In the genomic region with DNA sequence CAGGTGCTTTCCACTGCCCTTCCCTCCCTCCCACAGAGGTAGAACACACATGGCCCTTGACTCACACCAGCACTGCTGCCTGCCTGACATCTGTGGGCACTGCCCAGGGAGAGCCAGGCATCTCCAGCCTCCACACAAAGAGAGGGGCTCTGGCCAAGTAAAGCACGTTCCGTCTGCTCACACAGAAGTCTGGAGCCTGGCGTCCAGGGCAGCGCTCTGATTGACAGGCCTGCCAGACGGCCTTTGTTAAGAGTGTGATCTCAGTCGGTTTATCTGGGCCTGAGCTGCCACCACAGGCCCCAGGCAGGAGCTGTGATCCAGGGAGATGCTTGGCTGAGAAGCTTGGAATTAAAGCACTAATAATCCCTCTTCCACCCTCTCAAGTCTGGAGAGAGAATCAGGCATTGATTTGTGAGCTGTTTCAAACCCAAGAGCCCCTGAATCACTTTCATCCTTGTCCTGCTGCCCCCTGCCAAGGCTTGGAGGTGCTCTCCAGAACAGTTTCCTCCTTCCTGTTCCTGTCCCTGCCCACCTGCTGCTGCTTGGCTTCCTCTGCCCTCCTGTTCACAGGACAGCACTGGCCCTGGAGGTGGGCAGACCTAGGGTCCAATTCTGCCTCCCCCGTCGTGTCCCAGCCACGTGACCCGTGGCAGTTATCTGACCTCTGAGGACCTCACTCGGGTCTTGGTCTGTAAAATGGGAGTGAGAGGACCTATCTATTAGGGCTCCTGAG, we compare ENCODE assay signal across 29 cellular contexts. TPM values are rescaled to one million over a fixed set of nuclear protein-coding genes. Genes with fewer than 3 reads are reported as not detected.
DNase-seq lines count a peak whose midpoint lies in the region; ATAC-seq and TF ChIP-seq lines count a peak whose summit lies in the region.
"Had no signal": no experiment of that assay in that cellular context is flagged by ENCODE, and none has a peak within 500 bp of the region (broad histone marks: within the 10 kb centered on the region; RNA-seq: fewer than 3 reads in every experiment).

No MANE protein-coding gene starts in this region.

- TF ChIP-seq CTCF in endodermal cell (conservative IDR thresholded peaks at IDR 0.05) = no peak
- no peak for TF ChIP-seq CTCF in retinal pigment epithelial cell (conservative IDR thresholded peaks at IDR 0.05; ENCODE audit: low read depth, low read length)
- no peak for TF ChIP-seq CTCF in dorsolateral prefrontal cortex (IDR thresholded peaks at IDR 0.05 in 54 of 56, conservative IDR thresholded peaks at IDR 0.05 in 2 of 56; ENCODE audit: low read depth in 1 of 56, partially characterized antibody in 56 of 56)

- H3K9ac ChIP-seq in endodermal cell (ENCODE audit: extremely low read depth, low read length, poor library complexity, severe bottlenecking) = no peak overlapping the region

- ATAC-seq in natural killer cell treated with Interleukin-12 subunit alpha and Interleukin-12 subunit beta and Interleukin-15 and Interleukin-18, amount 100 ng/mL, for 72 hours = no peak
- ATAC-seq: activated T-helper 17 cell treated with anti-CD3 and anti-CD28 coated beads, Interleukin-2, amount 50 U/mL, for 72 hours; stimulated activated naive CD8-positive, alpha-beta T cell treated with anti-CD3 and anti-CD28 coated beads, Interleukin-15, Interleukin-2, amounts not matched to agents 100 U/mL and 50 U/mL, for 24 hours; T-cell had no signal

- H3K4me1 ChIP-seq in endodermal cell (ENCODE audit: control insufficient read depth, insufficient read depth, low read length) = no peaks in the 10 kb centered on the region
- H3K4me1 ChIP-seq: breast epithelium, prostate gland, testis had no signal

- peaks cover 3% of the 10 kb centered on the region for H3K9me3 Mint-ChIP-seq in endodermal cell
- no peaks in the 10 kb centered on the region for H3K9me3 Mint-ChIP-seq in natural killer cell treated with Interleukin-12 subunit alpha and Interleukin-12 subunit beta and Interleukin-15 and Interleukin-18, amount 100 ng/mL, for 72 hours
- H3K9me3 Mint-ChIP-seq: activated T-helper 17 cell treated with anti-CD3 and anti-CD28 coated beads, Interleukin-2, amount 50 U/mL, for 72 hours; T-cell had no signal

- peaks cover 8% of the 10 kb centered on the region for H3K4me1 Mint-ChIP-seq in endodermal cell
- H3K4me1 Mint-ChIP-seq in natural killer cell treated with Interleukin-12 subunit alpha and Interleukin-12 subunit beta and Interleukin-15 and Interleukin-18, amount 100 ng/mL, for 72 hours (ENCODE audit: low read depth in 2 of 2) = peaks cover 0 to 3% of the 10 kb centered on the region in 2 donors
- H3K4me1 Mint-ChIP-seq: activated T-helper 17 cell treated with anti-CD3 and anti-CD28 coated beads, Interleukin-2, amount 50 U/mL, for 72 hours; T-cell had no signal

- POLR2A ChIA-PET in HEK293T (lab: Yijun Ruan, JAX) = interaction anchor here (0.6 kb wide), 1 partner anchor 49 kb away, joined by 3 read pairs; no protein-coding TSS in a partner anchor

- intact Hi-C loops in dorsolateral prefrontal cortex (cut with DNase I) = no loop called here

- DNase-seq in HEK293T (ENCODE audit: extremely low spot score) (no peak), NCI-H82 (lab: John Stamatoyannopoulos, UW) (peak; percentile 88), endodermal cell (peak; percentile 53), retinal pigment epithelial cell (ENCODE audit: low read depth) (peak; percentile 64), NCI-H2171 treated with DMSO at 0.1 percent for 48 hours (lab: John Stamatoyannopoulos, UW) (no peak), dorsolateral prefrontal cortex (no peak)
- no peak for DNase-seq in natural killer cell treated with Interleukin-12 subunit alpha and Interleukin-12 subunit beta and Interleukin-15 and Interleukin-18, amount 100 ng/mL, for 72 hours (ENCODE audit: low spot score)
- DNase-seq: activated CD4-positive, alpha-beta T cell treated with anti-CD3 and anti-CD28 coated beads, Interleukin-2, amount 50 U/mL, for 48 hours; activated naive CD4-positive, alpha-beta T cell treated with anti-CD3 and anti-CD28 coated beads, Interleukin-2, amount 50 U/mL, for 16 hours; amniotic stem cell; effector memory CD4-positive, alpha-beta T cell; heart right ventricle; NCI-H1105 treated with DMSO at 0.1 percent for 48 hours; NCI-H2029 treated with DMSO at 0.1 percent for 48 hours; stimulated activated naive CD8-positive, alpha-beta T cell treated with anti-CD3 and anti-CD28 coated beads, Interleukin-15, Interleukin-2, amounts not matched to agents 100 U/mL and 50 U/mL, for 24 hours; testis had no signal

- H3K4me3 ChIP-seq in endodermal cell (ENCODE audit: low read length) (no peak overlapping the region), retinal pigment epithelial cell (ENCODE audit: low read length) (no peak overlapping the region), dorsolateral prefrontal cortex (no peak overlapping the region)
- H3K4me3 ChIP-seq: breast epithelium, heart right ventricle, lung, prostate gland, testis had no signal

- peaks cover 10% of the 10 kb centered on the region for H3K27me3 Mint-ChIP-seq in endodermal cell (ENCODE audit: insufficient read depth)
- no peaks in the 10 kb centered on the region for H3K27me3 Mint-ChIP-seq in natural killer cell treated with Interleukin-12 subunit alpha and Interleukin-12 subunit beta and Interleukin-15 and Interleukin-18, amount 100 ng/mL, for 72 hours
- H3K27me3 Mint-ChIP-seq: activated T-helper 17 cell treated with anti-CD3 and anti-CD28 coated beads, Interleukin-2, amount 50 U/mL, for 72 hours; T-cell had no signal

- H3K27me3 ChIP-seq in endodermal cell (ENCODE audit: control insufficient read depth, insufficient read depth, low read length, poor library complexity, severe bottlenecking) (no peaks in the 10 kb centered on the region), dorsolateral prefrontal cortex (no peaks in the 10 kb centered on the region)
- H3K27me3 ChIP-seq: breast epithelium, neutrophil, testis had no signal

- H3K27ac Mint-ChIP-seq in endodermal cell = no peak overlapping the region
- no peak overlapping the region for H3K27ac Mint-ChIP-seq in natural killer cell treated with Interleukin-12 subunit alpha and Interleukin-12 subunit beta and Interleukin-15 and Interleukin-18, amount 100 ng/mL, for 72 hours
- H3K27ac Mint-ChIP-seq: activated T-helper 17 cell treated with anti-CD3 and anti-CD28 coated beads, Interleukin-2, amount 50 U/mL, for 72 hours; T-cell had no signal

- no peak overlapping the region for H3K4me3 Mint-ChIP-seq in endodermal cell
- no peak overlapping the region for H3K4me3 Mint-ChIP-seq in natural killer cell treated with Interleukin-12 subunit alpha and Interleukin-12 subunit beta and Interleukin-15 and Interleukin-18, amount 100 ng/mL, for 72 hours
- H3K4me3 Mint-ChIP-seq: activated T-helper 17 cell treated with anti-CD3 and anti-CD28 coated beads, Interleukin-2, amount 50 U/mL, for 72 hours; T-cell had no signal

- peak overlapping the region; percentile 82 for H3K27ac ChIP-seq in endodermal cell (ENCODE audit: low read depth, low read length)
- no peak overlapping the region for H3K27ac ChIP-seq in dorsolateral prefrontal cortex
- H3K27ac ChIP-seq: breast epithelium, heart right ventricle, neutrophil, prostate gland, testis had no signal

- no peaks in the 10 kb centered on the region for H3K9me3 ChIP-seq in endodermal cell (ENCODE audit: control insufficient read depth, low read length)
- H3K9me3 ChIP-seq: breast epithelium, heart right ventricle, neutrophil, prostate gland, testis had no signal

- no peaks in the 10 kb centered on the region for H3K36me3 Mint-ChIP-seq in endodermal cell (ENCODE audit: low read depth)
- no peaks in the 10 kb centered on the region for H3K36me3 Mint-ChIP-seq in natural killer cell treated with Interleukin-12 subunit alpha and Interleukin-12 subunit beta and Interleukin-15 and Interleukin-18, amount 100 ng/mL, for 72 hours
- H3K36me3 Mint-ChIP-seq: T-cell had no signal

- H3K36me3 ChIP-seq in endodermal cell (ENCODE audit: control insufficient read depth, insufficient read depth, low read length) = no peaks in the 10 kb centered on the region
- H3K36me3 ChIP-seq: breast epithelium, heart right ventricle, neutrophil, prostate gland had no signal

- CTCF ChIA-PET in HEK293T (lab: Yijun Ruan, JAX) = interaction anchor here (1.1 to 1.4 kb wide), 2 partner anchors 22 to 253 kb away, joined by 3 read pairs; no protein-coding TSS in a partner anchor

- 74 to 82% methylated on average over 6 to 11 of the region's 11 CpGs for WGBS in endodermal cell (ENCODE audit: insufficient coverage in 1 of 2, insufficient read length in 1 of 2), 2 experiments

TF ChIP-seq in HEK293T, 16 proteins besides CTCF, POLR2A, EP300 and RAD21:
- TF ChIP-seq, protein P1, sequence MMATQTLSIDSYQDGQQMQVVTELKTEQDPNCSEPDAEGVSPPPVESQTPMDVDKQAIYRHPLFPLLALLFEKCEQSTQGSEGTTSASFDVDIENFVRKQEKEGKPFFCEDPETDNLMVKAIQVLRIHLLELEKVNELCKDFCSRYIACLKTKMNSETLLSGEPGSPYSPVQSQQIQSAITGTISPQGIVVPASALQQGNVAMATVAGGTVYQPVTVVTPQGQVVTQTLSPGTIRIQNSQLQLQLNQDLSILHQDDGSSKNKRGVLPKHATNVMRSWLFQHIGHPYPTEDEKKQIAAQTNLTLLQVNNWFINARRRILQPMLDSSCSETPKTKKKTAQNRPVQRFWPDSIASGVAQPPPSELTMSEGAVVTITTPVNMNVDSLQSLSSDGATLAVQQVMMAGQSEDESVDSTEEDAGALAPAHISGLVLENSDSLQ (IDR thresholded peaks at IDR 0.05) = peak; percentile 46
- TF ChIP-seq SUZ12 (IDR thresholded peaks at IDR 0.05) (no peak), ARNT (IDR thresholded peaks at IDR 0.05) (no peak)

RNA-seq across cellular contexts. Expression of gene DMRTB1, which starts 3.7 kb away (rescaled TPM):
- total RNA-seq in endodermal cell = not detected
- not detected for polyA plus RNA-seq in endodermal cell (2013, experiment 1 of 2)
- not detected for polyA plus RNA-seq in endodermal cell (2013, experiment 2 of 2)
- total RNA-seq in dorsolateral prefrontal cortex = under 1 TPM in 1 of 120 experiments, not detected in 119; 0.85 TPM
- total RNA-seq in natural killer cell treated with Interleukin-12 subunit alpha and Interleukin-12 subunit beta and Interleukin-15 and Interleukin-18, amount 100 ng/mL, for 72 hours = not detected
- total RNA-seq: activated T-helper 17 cell treated with anti-CD3 and anti-CD28 coated beads, Interleukin-2, amount 50 U/mL, for 72 hours; breast epithelium; fibroblast of villous mesenchyme; H4; heart right ventricle; HT-29; lung; MCF 10A; NCI-H460; T-cell; urinary bladder had no signal
- polyA plus RNA-seq: esophagus, heart right ventricle, lung, urinary bladder had no signal

Comparison
In these comparisons a context has a peak if more than half of its experiments do, and no peak if none do; other contexts are left out.
1. DNase-seq: peak in NCI-H82 (single experiment), endodermal cell (single experiment) and retinal pigment epithelial cell (single experiment); none in HEK293T (single experiment), NCI-H2171 treated with DMSO at 0.1 percent for 48 hours (single experiment), dorsolateral prefrontal cortex (0 of 10) and natural killer cell treated with Interleukin-12 subunit alpha and Interleukin-12 subunit beta and Interleukin-15 and Interleukin-18, amount 100 ng/mL, for 72 hours (single experiment).